1 cellular context compared by ENCODE assay signal in genomic region chr13:46052314-46053161, GRCh38.
TF ChIP-seq lines count a peak whose summit lies in the region.

Gene ZC3H13 (minus strand): TSS chr13:46052746. CDS start chr13:46045507, 7,239 bp downstream.

TF ChIP-seq in HepG2, 621 proteins besides CTCF, POLR2A, EP300 and RAD21 (continued from another document and continues in another):
- TF ChIP-seq, protein P1, sequence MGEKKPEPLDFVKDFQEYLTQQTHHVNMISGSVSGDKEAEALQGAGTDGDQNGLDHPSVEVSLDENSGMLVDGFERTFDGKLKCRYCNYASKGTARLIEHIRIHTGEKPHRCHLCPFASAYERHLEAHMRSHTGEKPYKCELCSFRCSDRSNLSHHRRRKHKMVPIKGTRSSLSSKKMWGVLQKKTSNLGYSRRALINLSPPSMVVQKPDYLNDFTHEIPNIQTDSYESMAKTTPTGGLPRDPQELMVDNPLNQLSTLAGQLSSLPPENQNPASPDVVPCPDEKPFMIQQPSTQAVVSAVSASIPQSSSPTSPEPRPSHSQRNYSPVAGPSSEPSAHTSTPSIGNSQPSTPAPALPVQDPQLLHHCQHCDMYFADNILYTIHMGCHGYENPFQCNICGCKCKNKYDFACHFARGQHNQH (CRISPR knock-in tag; IDR thresholded peaks at IDR 0.05): peak; percentile 72; the same call in 1 of the 2 replicates
- TF ChIP-seq PRDM15 (CRISPR knock-in tag; IDR thresholded peaks at IDR 0.05): no peak
- TF ChIP-seq PITX1 (CRISPR knock-in tag; IDR thresholded peaks at IDR 0.05): peak; percentile 69; the same call in 1 of the 2 replicates
- TF ChIP-seq ZNF232 (CRISPR knock-in tag; IDR thresholded peaks at IDR 0.05; ENCODE audit: borderline replicate concordance): peak; percentile 57; the same call in 1 of the 2 replicates
- TF ChIP-seq ZSCAN25 (CRISPR knock-in tag; IDR thresholded peaks at IDR 0.05): peak; percentile 25; the same call in 1 of the 2 replicates
- peak; percentile 35; the same call in 1 of the 2 replicates for TF ChIP-seq MXD3 (CRISPR knock-in tag; IDR thresholded peaks at IDR 0.05)
- TF ChIP-seq ZNF703 (CRISPR knock-in tag; IDR thresholded peaks at IDR 0.05; ENCODE audit: borderline replicate concordance): no peak
- 0 out of 2 replicates have a peak, but pooled peaks have one; percentile 28 for TF ChIP-seq ZNF362 (CRISPR knock-in tag; IDR thresholded peaks at IDR 0.05; ENCODE audit: borderline replicate concordance)
- 0 out of 2 replicates have a peak, but pooled peaks have one; percentile 35 for TF ChIP-seq ARNTL (CRISPR knock-in tag; IDR thresholded peaks at IDR 0.05)
- TF ChIP-seq, protein P2, sequence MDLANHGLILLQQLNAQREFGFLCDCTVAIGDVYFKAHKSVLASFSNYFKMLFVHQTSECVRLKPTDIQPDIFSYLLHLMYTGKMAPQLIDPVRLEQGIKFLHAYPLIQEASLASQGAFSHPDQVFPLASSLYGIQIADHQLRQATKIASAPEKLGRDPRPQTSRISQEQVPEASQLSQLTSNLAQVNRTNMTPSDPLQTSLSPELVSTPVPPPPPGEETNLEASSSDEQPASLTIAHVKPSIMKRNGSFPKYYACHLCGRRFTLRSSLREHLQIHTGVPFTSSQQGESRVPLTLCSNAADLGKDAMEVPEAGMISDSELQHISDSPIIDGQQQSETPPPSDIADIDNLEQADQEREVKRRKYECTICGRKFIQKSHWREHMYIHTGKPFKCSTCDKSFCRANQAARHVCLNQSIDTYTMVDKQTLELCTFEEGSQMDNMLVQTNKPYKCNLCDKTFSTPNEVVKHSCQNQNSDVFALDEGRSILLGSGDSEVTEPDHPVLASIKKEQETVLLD (CRISPR knock-in tag; IDR thresholded peaks at IDR 0.05; ENCODE audit: low read depth): no peak
- TF ChIP-seq RBM22 (optimal IDR thresholded peaks at IDR 0.05; ENCODE audit: low read length): peak; percentile 99
- peak; percentile 89 for TF ChIP-seq ZFX (CRISPR knock-in tag; IDR thresholded peaks at IDR 0.05; ENCODE audit: low read depth)
- no peak for TF ChIP-seq ZNF367 (CRISPR knock-in tag; IDR thresholded peaks at IDR 0.05; ENCODE audit: borderline replicate concordance)
- TF ChIP-seq HES4 (CRISPR knock-in tag; IDR thresholded peaks at IDR 0.05; ENCODE audit: borderline replicate concordance): peak; percentile 56; the same call in 1 of the 2 replicates
- TF ChIP-seq ZMYM4 (CRISPR knock-in tag; IDR thresholded peaks at IDR 0.05): peak; percentile 96
- peak; percentile 60; the same call in 1 of the 2 replicates for TF ChIP-seq KLF6 (CRISPR knock-in tag; IDR thresholded peaks at IDR 0.05)
- TF ChIP-seq, protein P3, sequence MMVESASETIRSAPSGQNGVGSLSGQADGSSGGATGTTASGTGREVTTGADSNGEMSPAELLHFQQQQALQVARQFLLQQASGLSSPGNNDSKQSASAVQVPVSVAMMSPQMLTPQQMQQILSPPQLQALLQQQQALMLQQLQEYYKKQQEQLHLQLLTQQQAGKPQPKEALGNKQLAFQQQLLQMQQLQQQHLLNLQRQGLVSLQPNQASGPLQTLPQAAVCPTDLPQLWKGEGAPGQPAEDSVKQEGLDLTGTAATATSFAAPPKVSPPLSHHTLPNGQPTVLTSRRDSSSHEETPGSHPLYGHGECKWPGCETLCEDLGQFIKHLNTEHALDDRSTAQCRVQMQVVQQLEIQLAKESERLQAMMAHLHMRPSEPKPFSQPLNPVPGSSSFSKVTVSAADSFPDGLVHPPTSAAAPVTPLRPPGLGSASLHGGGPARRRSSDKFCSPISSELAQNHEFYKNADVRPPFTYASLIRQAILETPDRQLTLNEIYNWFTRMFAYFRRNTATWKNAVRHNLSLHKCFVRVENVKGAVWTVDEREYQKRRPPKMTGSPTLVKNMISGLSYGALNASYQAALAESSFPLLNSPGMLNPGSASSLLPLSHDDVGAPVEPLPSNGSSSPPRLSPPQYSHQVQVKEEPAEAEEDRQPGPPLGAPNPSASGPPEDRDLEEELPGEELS (CRISPR knock-in tag; IDR thresholded peaks at IDR 0.05): 0 out of 2 replicates have a peak, but pooled peaks have one; percentile 19
- TF ChIP-seq ZNF704 (CRISPR knock-in tag; IDR thresholded peaks at IDR 0.05; ENCODE audit: borderline replicate concordance): no peak
- no peak; the same call in 1 of the 2 replicates for TF ChIP-seq NFIC (IDR thresholded peaks at IDR 0.05; ENCODE audit: low read length)
- TF ChIP-seq MXD4 (CRISPR knock-in tag; IDR thresholded peaks at IDR 0.05): 0 out of 2 replicates have a peak, but pooled peaks have one; percentile 40
- peak; percentile 24; the same call in 1 of the 2 replicates for TF ChIP-seq NFKB2 (CRISPR knock-in tag; IDR thresholded peaks at IDR 0.05; ENCODE audit: borderline replicate concordance)
- no peak for TF ChIP-seq ETV6 (CRISPR knock-in tag; conservative IDR thresholded peaks at IDR 0.05)
- TF ChIP-seq, protein P4, sequence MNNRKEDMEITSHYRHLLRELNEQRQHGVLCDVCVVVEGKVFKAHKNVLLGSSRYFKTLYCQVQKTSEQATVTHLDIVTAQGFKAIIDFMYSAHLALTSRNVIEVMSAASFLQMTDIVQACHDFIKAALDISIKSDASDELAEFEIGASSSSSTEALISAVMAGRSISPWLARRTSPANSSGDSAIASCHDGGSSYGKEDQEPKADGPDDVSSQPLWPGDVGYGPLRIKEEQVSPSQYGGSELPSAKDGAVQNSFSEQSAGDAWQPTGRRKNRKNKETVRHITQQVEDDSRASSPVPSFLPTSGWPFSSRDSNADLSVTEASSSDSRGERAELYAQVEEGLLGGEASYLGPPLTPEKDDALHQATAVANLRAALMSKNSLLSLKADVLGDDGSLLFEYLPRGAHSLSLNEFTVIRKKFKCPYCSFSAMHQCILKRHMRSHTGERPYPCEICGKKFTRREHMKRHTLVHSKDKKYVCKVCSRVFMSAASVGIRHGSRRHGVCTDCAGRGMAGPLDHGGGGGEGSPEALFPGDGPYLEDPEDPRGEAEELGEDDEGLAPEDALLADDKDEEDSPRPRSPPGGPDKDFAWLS (CRISPR knock-in tag; IDR thresholded peaks at IDR 0.05; ENCODE audit: borderline replicate concordance): 0 out of 2 replicates have a peak, but pooled peaks have one; percentile 52
- TF ChIP-seq KLF12 (CRISPR knock-in tag; IDR thresholded peaks at IDR 0.05; ENCODE audit: borderline replicate concordance): peak; percentile 98
- TF ChIP-seq DNMT3B (CRISPR knock-in tag; conservative IDR thresholded peaks at IDR 0.05): no peak
- TF ChIP-seq, protein P5, sequence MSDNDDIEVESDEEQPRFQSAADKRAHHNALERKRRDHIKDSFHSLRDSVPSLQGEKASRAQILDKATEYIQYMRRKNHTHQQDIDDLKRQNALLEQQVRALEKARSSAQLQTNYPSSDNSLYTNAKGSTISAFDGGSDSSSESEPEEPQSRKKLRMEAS (IDR thresholded peaks at IDR 0.05): 0 out of 2 replicates have a peak, but pooled peaks have one; percentile 58
- peak; percentile 89 for TF ChIP-seq POLR2AphosphoS2 (IDR thresholded peaks at IDR 0.05; ENCODE audit: low read depth, low read length)
- TF ChIP-seq ZBTB3 (CRISPR knock-in tag; IDR thresholded peaks at IDR 0.05; ENCODE audit: borderline replicate concordance, low read depth): peak; percentile 28; the same call in 1 of the 2 replicates
- 0 out of 2 replicates have a peak, but pooled peaks have one; percentile 30 for TF ChIP-seq PRMT3 (CRISPR knock-in tag; IDR thresholded peaks at IDR 0.05; ENCODE audit: borderline replicate concordance, low read depth)
- TF ChIP-seq ZNF746 (CRISPR knock-in tag; IDR thresholded peaks at IDR 0.05): no peak
- peak; percentile 97 for TF ChIP-seq ZNF574 (CRISPR knock-in tag; IDR thresholded peaks at IDR 0.05)
- no peak for TF ChIP-seq SOX6 (IDR thresholded peaks at IDR 0.05)
- TF ChIP-seq SOX6 (CRISPR knock-in tag; IDR thresholded peaks at IDR 0.05): peak; percentile 46; the same call in 1 of the 2 replicates
- peak; percentile 73; the same call in 1 of the 2 replicates for TF ChIP-seq ZNF136 (CRISPR knock-in tag; IDR thresholded peaks at IDR 0.05; ENCODE audit: low read depth)
- peak; percentile 98 for TF ChIP-seq KAT8 (CRISPR knock-in tag; IDR thresholded peaks at IDR 0.05)
